Comparison of ENCODE assay signal across 17 cellular contexts in genomic region chr18:62332964-62333695, GRCh38. TPM values are rescaled to one million over a fixed set of nuclear protein-coding genes. Genes with fewer than 3 reads are reported as not detected.
A peak's percentile ranks its signal among the peaks of the same experiment; 100 is the strongest.
DNase-seq lines count a peak whose midpoint lies in the region; ATAC-seq, FAIRE-seq and TF ChIP-seq lines count a peak whose summit lies in the region.
"Had no signal": no experiment of that assay in that cellular context is flagged by ENCODE, and none has a peak within 500 bp of the region (broad histone marks: within the 10 kb centered on the region; RNA-seq: fewer than 3 reads in every experiment).

No MANE protein-coding gene starts in this region.

- no TSS peak for BruUV-seq in GM12878 (replicated peaks; lab: Mats Ljungman, UMichigan)

- TF ChIP-seq POLR2A in GM12878 (IDR thresholded peaks at IDR 0.05; ENCODE audit: low read depth, low read length), result no peak

- H3K36me3 ChIP-seq in BLaER1 treated with 17β-estradiol and CSF1 and Interleukin-3, amounts not matched to agents 10 nM and 100 nM, result no peaks in the 10 kb centered on the region
- H3K36me3 ChIP-seq in GM12878 (ENCODE audit: control insufficient read depth in 2 of 2, insufficient read depth in 2 of 2, low read length in 1 of 2), result no peaks in the 10 kb centered on the region

- CTCF ChIA-PET in GM12878 (lab: Yijun Ruan, JAX), result interaction anchor here (1.0 to 1.3 kb wide), 2 partner anchors 9 to 93 kb away, joined by 4 to 6 read pairs; no protein-coding TSS in a partner anchor

- no peak for TF ChIP-seq CTCF in GM12878 (IDR thresholded peaks at IDR 0.05 in 2 of 3, conservative IDR thresholded peaks at IDR 0.05 in 1 of 3; ENCODE audit: control insufficient read depth in 2 of 3, extremely low read depth in 1 of 3, insufficient read depth in 1 of 3, low read depth in 3 of 3, low read length in 3 of 3)

- peaks cover 0 to 55% (median 6%) of the 10 kb centered on the region in 11 experiments; a peak in 19 of 22 replicates for H3K27me3 ChIP-seq in BLaER1 treated with 17β-estradiol and CSF1 and Interleukin-3, amounts not matched to agents 10 nM and 100 nM
- H3K27me3 ChIP-seq in GM12878 (replicated peaks in 1 of 2; ENCODE audit: control insufficient read depth in 2 of 2, insufficient read depth in 2 of 2, low read length in 1 of 2), result no peaks in the 10 kb centered on the region

- TF ChIP-seq RAD21 in GM12878 (IDR thresholded peaks at IDR 0.05; ENCODE audit: insufficient read depth, low read depth, low read length), result no peak

- SMC1A ChIA-PET in GM12878 (lab: Charles Lee; ENCODE audit: uncharacterized antibody, unreplicated experiment), result interaction anchor here (1.2 to 1.6 kb wide), 3 partner anchors 11 to 20 kb away, joined by 3 to 4 read pairs (median 4); no protein-coding TSS in a partner anchor

- ATAC-seq in GM12878 (no peak), GM21381 (IDR thresholded peaks at IDR 0.05; ENCODE audit: unreplicated experiment) (no peak), GM21576 (IDR thresholded peaks at IDR 0.05; ENCODE audit: unreplicated experiment) (no peak)
- ATAC-seq: CD8-positive, alpha-beta T cell had no signal

- no peaks in the 10 kb centered on the region for H3K9me3 ChIP-seq in BLaER1 treated with 17β-estradiol and CSF1 and Interleukin-3, amounts not matched to agents 10 nM and 100 nM (replicated peaks in 1 of 11)
- H3K9me3 ChIP-seq in GM12878 (replicated peaks; ENCODE audit: control insufficient read depth, insufficient read depth, low read length), result no peaks in the 10 kb centered on the region
- H3K9me3 ChIP-seq: SK-N-SH had no signal

- intact Hi-C loops in GM12878 (cut with micrococcal nuclease; ENCODE audit: unreplicated experiment), result no loop called here

- peak overlapping the region in 4 of 11 experiments; percentile 18 to 68 (median 54); a peak in 6 of 22 replicates for H3K27ac ChIP-seq in BLaER1 treated with 17β-estradiol and CSF1 and Interleukin-3, amounts not matched to agents 10 nM and 100 nM
- H3K27ac ChIP-seq in GM12878 (ENCODE audit: control insufficient read depth, insufficient read depth), result no peak overlapping the region

- no peak for FAIRE-seq in GM12878 (lab: Jason Lieb, UNC)
- FAIRE-seq: H1 had no signal

- peak overlapping the region in 10 of 11 experiments; percentile 63 to 93 (median 82); a peak in 19 of 22 replicates for H3K4me2 ChIP-seq in BLaER1 treated with 17β-estradiol and CSF1 and Interleukin-3, amounts not matched to agents 10 nM and 100 nM
- no peak overlapping the region for H3K4me2 ChIP-seq in GM12878 (ENCODE audit: control insufficient read depth, insufficient read depth)
- H3K4me2 ChIP-seq: SK-N-SH had no signal

- no peak for TF ChIP-seq EP300 in GM12878 (IDR thresholded peaks at IDR 0.05; ENCODE audit: borderline replicate concordance in 1 of 2, control insufficient read depth in 1 of 2, low read depth in 2 of 2, low read length in 2 of 2)

- 56% methylated on average over 13 of the region's 13 CpGs for WGBS in GM12878 (ENCODE audit: insufficient coverage, insufficient replicate concordance, low lambda C conversion rate, missing lambda C conversion rate)

- peaks cover 0 to 12% (median 0%) of the 10 kb centered on the region in 11 experiments; a peak in 3 of 22 replicates for H4K20me1 ChIP-seq in BLaER1 treated with 17β-estradiol and CSF1 and Interleukin-3, amounts not matched to agents 10 nM and 100 nM
- no peaks in the 10 kb centered on the region for H4K20me1 ChIP-seq in GM12878 (ENCODE audit: control insufficient read depth, insufficient read depth)

- RAD21 ChIA-PET in GM12878 (lab: Charles Lee; ENCODE audit: unreplicated experiment), result no interaction called here

- in situ Hi-C loops in GM12878 (cut with MboI), result no loop called here

- H3K4me1 ChIP-seq in BLaER1 treated with 17β-estradiol and CSF1 and Interleukin-3, amounts not matched to agents 10 nM and 100 nM, result peaks cover 30 to 82% (median 39%) of the 10 kb centered on the region in 10 experiments
- peaks cover 5% of the 10 kb centered on the region; the same call in 1 of the 2 replicates for H3K4me1 ChIP-seq in GM12878 (ENCODE audit: control insufficient read depth, insufficient read depth, low read length)

- peak overlapping the region in 1 of 11 experiments; percentile 59; a peak in 2 of 22 replicates for H3K9ac ChIP-seq in BLaER1 treated with 17β-estradiol and CSF1 and Interleukin-3, amounts not matched to agents 10 nM and 100 nM
- H3K9ac ChIP-seq in GM12878 (ENCODE audit: control insufficient read depth, insufficient read depth, low read length), result no peak overlapping the region
- H3K9ac ChIP-seq: SK-N-SH had no signal

- no peak overlapping the region for H2AFZ ChIP-seq in GM12878 (ENCODE audit: control insufficient read depth, low read depth, low read length)

- DNase-seq in D341Med (ENCODE audit: low spot score) (peak; percentile 76), NCI-H82 (lab: John Stamatoyannopoulos, UW) (peak; percentile 82), GM12878 (ENCODE audit: low read depth, low spot score) (no peak)
- no peak for DNase-seq in activated CD4-positive, alpha-beta T cell treated with anti-CD3 and anti-CD28 coated beads, Interleukin-2, amount 50 U/mL, for 4 hours
- DNase-seq: CD8-positive, alpha-beta T cell; DMS79; Karpas-422; NCI-H1105 treated with DMSO at 0.1 percent for 48 hours; NCI-H2081 treated with DMSO at 0.1 percent for 48 hours; NCI-H510A treated with DMSO at 0.1 percent for 48 hours; RPMI8226; SHP77 treated with DMSO at 0.1 percent for 48 hours; SK-N-SH had no signal

- H3K4me3 ChIP-seq in BLaER1 treated with 17β-estradiol and CSF1 and Interleukin-3, amounts not matched to agents 10 nM and 100 nM, result 0 out of 20 replicates have a peak overlapping the region, but pooled peaks of 1 of the 10 experiments have one; percentile 6
- no peak overlapping the region for H3K4me3 ChIP-seq in GM12878

- H3K79me2 ChIP-seq in GM12878 (ENCODE audit: control insufficient read depth, insufficient read depth, low read length), result no peaks in the 10 kb centered on the region

- POLR2A ChIA-PET in GM12878 (lab: Charles Lee), result interaction anchor here (0.7 to 1.2 kb wide), 2 partner anchors 40 to 87 kb away, joined by 3 read pairs; no protein-coding TSS in a partner anchor

TF ChIP-seq in GM12878, 131 proteins besides CTCF, POLR2A, EP300 and RAD21:
- TF ChIP-seq BCLAF1 (IDR thresholded peaks at IDR 0.05) (no peak), MEF2A (IDR thresholded peaks at IDR 0.05; ENCODE audit: insufficient read depth, low read depth, low read length) (no peak), ZZZ3 (IDR thresholded peaks at IDR 0.05; ENCODE audit: control insufficient read depth, insufficient read length, low read depth) (no peak), MEF2B (IDR thresholded peaks at IDR 0.05; ENCODE audit: partially characterized antibody, poor library complexity, severe bottlenecking) (peak; percentile 17)

RNA-seq across cellular contexts. Expression of gene TNFRSF11A, which starts 8.0 kb away (rescaled TPM):
- total RNA-seq in GM12878 (2013; cell fraction: nucleolus; rRNA removed), result 15.6 and 21.1 TPM in 2 replicates
- total RNA-seq in GM12878 (2014; rRNA removed), result 0.11 TPM in 2 replicates
- 0.09 and 0.45 TPM in 2 replicates for total RNA-seq in GM12878 (2014; rRNA removed; fragmentation: Illumina TruSeq; extraction: Trizol)
- 0.18 and 0.56 TPM in 2 replicates for total RNA-seq in GM12878 (2021)
- 0.17 TPM for polyA plus RNA-seq in GM12878 (2011; ENCODE audit: low read depth)
- polyA plus RNA-seq in GM12878 (2011; rRNA removed), result 3.2 and 4.0 TPM in 2 replicates
- 4.0 and 4.8 TPM in 2 replicates for polyA plus RNA-seq in GM12878 (2011; cell fraction: cytosol; rRNA removed)
- polyA plus RNA-seq in GM12878 (2011; cell fraction: nucleus; rRNA removed), result 4.5 and 5.4 TPM in 2 replicates
- 0.11 and 0.65 TPM in 2 replicates for polyA plus RNA-seq in GM12878 (2012)
- 0.06 and 0.07 TPM in 2 replicates for polyA plus RNA-seq in GM12878 (2014; fragmentation: Illumina TruSeq; extraction: Trizol)
- polyA plus RNA-seq in GM12878 (2014; fragmentation: Nextera tagmentation; extraction: Ambion mirVana), result under 1 TPM; 0.07 to 0.10 TPM
- 0.09 and 0.29 TPM in 2 replicates for polyA plus RNA-seq in GM12878 (2014; rRNA removed)
- polyA plus RNA-seq in GM12878 (2016; fragmentation: Nextera tagmentation; extraction: Ambion mirVana), result under 1 TPM; 0.28 to 0.35 TPM
- polyA minus RNA-seq in GM12878 (2011; rRNA and poly(A)+ RNA removed), result 4.2 and 4.6 TPM in 2 replicates
- 0.42 and 1.1 TPM in 2 replicates for polyA minus RNA-seq in GM12878 (2011; cell fraction: cytosol; rRNA and poly(A)+ RNA removed)
- 4.8 and 6.1 TPM in 2 replicates for polyA minus RNA-seq in GM12878 (2011; cell fraction: nucleus; rRNA and poly(A)+ RNA removed)

Comparison
In these comparisons a context has a peak if more than half of its experiments do, and no peak if none do; other contexts are left out.
1. DNase-seq: peak in D341Med (single experiment) and NCI-H82 (single experiment); none in GM12878 (single experiment) and activated CD4-positive, alpha-beta T cell treated with anti-CD3 and anti-CD28 coated beads, Interleukin-2, amount 50 U/mL, for 4 hours (0 of 2).